26 cellular contexts compared by ENCODE assay signal in the genomic region with DNA sequence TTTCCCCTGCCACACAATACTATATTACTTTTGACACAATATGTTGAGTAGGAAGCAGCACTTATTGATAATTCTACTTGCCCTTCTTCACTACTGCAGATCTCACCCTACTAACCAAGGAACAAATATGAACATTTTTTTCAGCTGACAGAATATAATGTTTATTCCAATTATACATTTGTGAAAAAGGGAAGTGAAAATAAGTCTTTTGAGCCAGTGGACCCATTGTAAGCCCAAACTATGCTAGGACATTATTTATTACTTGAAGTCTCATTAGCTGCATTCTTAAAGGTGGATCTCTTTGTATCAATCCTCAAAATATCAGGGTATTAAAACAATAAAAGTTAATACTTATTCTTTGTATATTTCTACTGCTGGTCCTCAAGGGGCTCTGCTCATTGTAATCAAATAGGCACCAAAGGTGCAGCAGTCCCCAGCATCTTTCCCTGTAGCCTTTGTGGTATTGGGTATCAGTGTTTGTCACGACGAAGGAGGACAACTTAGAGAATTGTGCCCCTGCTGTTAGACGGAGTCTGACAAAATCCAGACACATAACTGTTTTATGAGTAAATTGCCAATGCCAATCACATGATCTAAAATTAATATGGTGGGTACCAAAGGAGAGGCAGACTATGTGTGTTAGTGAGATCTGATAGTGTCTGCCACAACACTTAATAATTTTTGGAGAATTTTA.
"Had no signal": no experiment of that assay in that cellular context is flagged by ENCODE, and none has a peak within 500 bp of the region (broad histone marks: within the 10 kb centered on the region; RNA-seq: fewer than 3 reads in every experiment).

No MANE protein-coding gene starts in this region.

- H3K27me3 ChIP-seq: ascending aorta, cardiac muscle cell, colonic mucosa had no signal

- H3K36me3 ChIP-seq: ascending aorta, cardiac muscle cell, colonic mucosa, WERI-Rb-1 had no signal

- DNase-seq: activated CD4-positive, alpha-beta T cell treated with anti-CD3 and anti-CD28 coated beads, Interleukin-2, amount 10 ng/mL, durations not matched to agents 24 days and 14 days; activated CD4-positive, alpha-beta T cell treated with anti-CD3 and anti-CD28 coated beads, Interleukin-2, amount 50 U/mL, for 4 hours; activated CD8-positive, alpha-beta T cell treated with anti-CD3 and anti-CD28 coated beads, Interleukin-2, amount 10 ng/mL, durations not matched to agents 7 days and 5 days; activated gamma-delta T cell; activated naive CD4-positive, alpha-beta T cell treated with Interleukin-2 at 50 U/mL for 16 hours; activated naive CD8-positive, alpha-beta T cell treated with anti-CD3 and anti-CD28 coated beads, Interleukin-2, amount 10 ng/mL, durations not matched to agents 7 days and 5 days; activated T-cell treated with anti-CD3 and anti-CD28 coated beads, Interleukin-2, amount 50 U/mL, for 24 hours; amygdala; colonic mucosa; NCI-H1092; NCI-H1436 treated with DMSO at 0.1 percent for 48 hours; NCI-H1694 treated with DMSO at 0.1 percent for 48 hours; NCI-H2029; NCI-H2171; NCI-H446; NCI-H510A treated with DMSO at 0.1 percent for 48 hours; NCI-H526 treated with DMSO at 0.1 percent for 48 hours; NCI-H82; NK-92 treated with Interleukin-12 subunit alpha and Interleukin-12 subunit beta, amount 100 ng/mL, for 24 hours; OCI-M1; Right ventricle myocardium superior; T1000; WERI-Rb-1 had no signal

- ATAC-seq: activated CD8-positive, alpha-beta T cell treated with anti-CD3 and anti-CD28 coated beads, Interleukin-2, amount 10 ng/mL, durations not matched to agents 7 days and 5 days had no signal

- H3K4me1 ChIP-seq: ascending aorta, colonic mucosa had no signal

- H3K27ac ChIP-seq: ascending aorta, cardiac muscle cell, colonic mucosa, SK-N-MC, WERI-Rb-1 had no signal

- H3K4me3 ChIP-seq: ascending aorta, cardiac muscle cell, colonic mucosa, SK-N-MC had no signal

- H3K9me3 ChIP-seq: ascending aorta, colonic mucosa had no signal
